ENCODE assay signal across 26 cellular contexts in genomic region chr1:43512681-43513080, GRCh38. TPM values are rescaled to one million over a fixed set of nuclear protein-coding genes. Genes with fewer than 3 reads are reported as not detected.
"Had no signal": no experiment of that assay in that cellular context is flagged by ENCODE, and none has a peak within 500 bp of the region (broad histone marks: within the 10 kb centered on the region; RNA-seq: fewer than 3 reads in every experiment).

No MANE protein-coding gene starts in this region.

- H3K36me3 ChIP-seq: ascending aorta, SJCRH30 had no signal

- ATAC-seq: activated naive CD4-positive, alpha-beta T cell treated with anti-CD3 and anti-CD28 coated beads, Interleukin-2, amount 50 U/mL, for 72 hours; activated naive CD8-positive, alpha-beta T cell treated with anti-CD3 and anti-CD28 coated beads, Interleukin-2, amount 50 U/mL, for 24 hours; activated T-cell treated with anti-CD3 and anti-CD28 coated beads, Interleukin-2, amount 50 U/mL, for 4 hours; body of pancreas; Panc1 had no signal

- H3K27me3 ChIP-seq: ascending aorta, body of pancreas had no signal

- H3K4me3 ChIP-seq: ascending aorta, body of pancreas, SJCRH30 had no signal

- H3K9me3 ChIP-seq: ascending aorta, body of pancreas, SJCRH30, SK-N-SH had no signal

- H3K27ac ChIP-seq: ascending aorta, body of pancreas, SJCRH30, VCaP had no signal

- H3K4me1 ChIP-seq: ascending aorta, body of pancreas, SJCRH30 had no signal

- DNase-seq: activated CD4-positive, alpha-beta memory T cell treated with anti-CD3 and anti-CD28 coated beads for 36 hours; activated CD4-positive, alpha-beta T cell treated with anti-CD3 and anti-CD28 coated beads, Interleukin-2, amount 10 ng/mL, durations not matched to agents 7 days and 5 days; activated CD4-positive, CD25-positive, alpha-beta regulatory T cell; activated effector memory CD4-positive, alpha-beta T cell treated with anti-CD3 and anti-CD28 coated beads, Interleukin-2, amount 50 U/mL, for 16 hours; activated naive CD4-positive, alpha-beta T cell treated with Interleukin-2 at 50 U/mL for 16 hours; activated naive CD8-positive, alpha-beta T cell treated with anti-CD3 and anti-CD28 coated beads, Interleukin-2, amount 50 U/mL, for 24 hours; activated T-cell treated with anti-CD3 and anti-CD28 coated beads, Interleukin-2, amount 50 U/mL, for 4 hours; amniotic stem cell; body of pancreas; NCI-H1105 treated with DMSO at 0.1 percent for 48 hours; NCI-H1436 treated with DMSO at 0.1 percent for 48 hours; NCI-H187; NCI-H2081; NCI-H510A treated with DMSO at 0.1 percent for 48 hours; NCI-H69; NK-92 treated with Interleukin-12 subunit alpha and Interleukin-12 subunit beta, amount 100 ng/mL, for 24 hours; OCI-M1; Right ventricle myocardium superior; RPMI8226; SJCRH30; SK-N-SH; T-helper 1 cell had no signal

RNA-seq across cellular contexts. Expression of gene HYI, which starts 59.0 kb away (rescaled TPM):
- total RNA-seq: SJCRH30 had no signal
